2 cellular contexts compared by ENCODE assay signal in genomic region chr15:31278544-31279220, GRCh38.
TF ChIP-seq lines count a peak whose summit lies in the region.

No MANE protein-coding gene starts in this region.

TF ChIP-seq in WTC11, 78 proteins besides CTCF, POLR2A, EP300 and RAD21:
- TF ChIP-seq SOX15 (CRISPR knock-in tag; IDR thresholded peaks at IDR 0.05) (no peak), RORB (CRISPR knock-in tag; IDR thresholded peaks at IDR 0.05) (no peak), ETV6 (CRISPR knock-in tag; IDR thresholded peaks at IDR 0.05) (no peak), HMGA2 (CRISPR knock-in tag; IDR thresholded peaks at IDR 0.05) (no peak), TP53 (CRISPR knock-in tag; IDR thresholded peaks at IDR 0.05) (no peak), PRRX2 (CRISPR knock-in tag; IDR thresholded peaks at IDR 0.05) (no peak), FOXP4 (CRISPR knock-in tag; IDR thresholded peaks at IDR 0.05) (no peak), GABPB1 (CRISPR knock-in tag; IDR thresholded peaks at IDR 0.05) (no peak), MLX (CRISPR knock-in tag; IDR thresholded peaks at IDR 0.05) (no peak)

TF ChIP-seq in HepG2, 621 proteins besides CTCF, POLR2A, EP300 and RAD21:
- TF ChIP-seq STAG1 (CRISPR knock-in tag; IDR thresholded peaks at IDR 0.05) (0 out of 2 replicates have a peak, but pooled peaks have one; percentile 12), ZNF710 (CRISPR knock-in tag; IDR thresholded peaks at IDR 0.05; ENCODE audit: borderline replicate concordance) (no peak), SNAPC4 (CRISPR knock-in tag; IDR thresholded peaks at IDR 0.05) (no peak), FOXC1 (CRISPR knock-in tag; IDR thresholded peaks at IDR 0.05; ENCODE audit: borderline replicate concordance) (no peak)
